In genomic region chr17:81902653-81903414, GRCh38 we compare ENCODE assay signal across 11 cellular contexts. TPM values are rescaled to one million over a fixed set of nuclear protein-coding genes. Genes with fewer than 3 reads are reported as not detected.
DNase-seq lines count a peak whose midpoint lies in the region; ATAC-seq, FAIRE-seq and TF ChIP-seq lines count a peak whose summit lies in the region.
"Had no signal": no experiment of that assay in that cellular context is flagged by ENCODE, and none has a peak within 500 bp of the region (broad histone marks: within the 10 kb centered on the region; RNA-seq: fewer than 3 reads in every experiment).

No MANE protein-coding gene starts in this region.

- H4K91ac ChIP-seq in H1 (replicated peaks; ENCODE audit: insufficient read length, low read length) = peak overlapping the region; percentile 17

- H3K36me3 Mint-ChIP-seq in activated naive CD8-positive, alpha-beta T cell treated with anti-CD3 and anti-CD28 coated beads, Interleukin-2, amount 10 ng/mL, durations not matched to agents 7 days and 5 days = peaks cover 9% of the 10 kb centered on the region
- peaks cover 11% of the 10 kb centered on the region for H3K36me3 Mint-ChIP-seq in activated naive CD8-positive, alpha-beta T cell treated with anti-CD3 and anti-CD28 coated beads, Interleukin-2, amount 50 U/mL, for 24 hours (ENCODE audit: low read depth)
- H3K36me3 Mint-ChIP-seq in T-helper 2 cell treated with Interferon-gamma antibody and Interleukin-4, amounts not matched to agents 5 μg/mL and 100 μg/mL, for 36 hours (ENCODE audit: low read depth) = peaks cover 22% of the 10 kb centered on the region

- H3K79me2 ChIP-seq in H1 (ENCODE audit: control insufficient read depth in 1 of 2, insufficient read depth in 2 of 2, low read length in 2 of 2) (no peaks in the 10 kb centered on the region), mesendoderm (ENCODE audit: control insufficient read depth, insufficient read depth, low read length) (no peaks in the 10 kb centered on the region)

- peaks cover 6% of the 10 kb centered on the region; the same call in 1 of the 2 replicates for H3K23me2 ChIP-seq in H1 (ENCODE audit: low read depth, low read length)

- H3K27ac Mint-ChIP-seq in activated naive CD8-positive, alpha-beta T cell treated with anti-CD3 and anti-CD28 coated beads, Interleukin-2, amount 10 ng/mL, durations not matched to agents 7 days and 5 days = no peak overlapping the region
- no peak overlapping the region for H3K27ac Mint-ChIP-seq in activated naive CD8-positive, alpha-beta T cell treated with anti-CD3 and anti-CD28 coated beads, Interleukin-2, amount 50 U/mL, for 24 hours
- H3K27ac Mint-ChIP-seq in T-helper 2 cell treated with Interferon-gamma antibody and Interleukin-4, amounts not matched to agents 5 μg/mL and 100 μg/mL, for 36 hours = no peak overlapping the region

- H4K20me1 ChIP-seq in H1 (replicated peaks in 1 of 2; ENCODE audit: control insufficient read depth in 1 of 2, insufficient read depth in 2 of 2, low read length in 2 of 2) = peaks cover 5 to 13% of the 10 kb centered on the region in 2 experiments

- H4K8ac ChIP-seq in H1 (ENCODE audit: extremely low read depth, insufficient read depth, low read length) (peak overlapping the region; percentile 64), mesendoderm (ENCODE audit: low read depth, low read length) (no peak overlapping the region)

- H3K36me3 ChIP-seq in H1 (ENCODE audit: control insufficient read depth in 2 of 4, insufficient read depth in 4 of 4, low read length in 3 of 4) = peaks cover 2 to 11% (median 7%) of the 10 kb centered on the region in 4 experiments; a peak in 6 of 8 replicates
- peaks cover 6% of the 10 kb centered on the region for H3K36me3 ChIP-seq in mesendoderm (ENCODE audit: control insufficient read depth, insufficient read depth, low read length)
- H3K36me3 ChIP-seq in vagina = peaks cover 0 to 35% of the 10 kb centered on the region in 2 donors

- peaks cover 2% of the 10 kb centered on the region for H3K4me1 Mint-ChIP-seq in activated naive CD8-positive, alpha-beta T cell treated with anti-CD3 and anti-CD28 coated beads, Interleukin-2, amount 10 ng/mL, durations not matched to agents 7 days and 5 days
- peaks cover 6% of the 10 kb centered on the region for H3K4me1 Mint-ChIP-seq in activated naive CD8-positive, alpha-beta T cell treated with anti-CD3 and anti-CD28 coated beads, Interleukin-2, amount 50 U/mL, for 24 hours
- peaks cover 2% of the 10 kb centered on the region for H3K4me1 Mint-ChIP-seq in T-helper 2 cell treated with Interferon-gamma antibody and Interleukin-4, amounts not matched to agents 5 μg/mL and 100 μg/mL, for 36 hours (ENCODE audit: low read depth)

- H2BK15ac ChIP-seq in H1 (ENCODE audit: low read length) (no peak overlapping the region), mesendoderm (replicated peaks; ENCODE audit: low read depth) (no peak overlapping the region)

- H3K4me1 ChIP-seq in H1 (replicated peaks in 1 of 4; ENCODE audit: control insufficient read depth in 3 of 4, insufficient read depth in 4 of 4, low read length in 3 of 4) = peaks cover 0 to 8% (median 2%) of the 10 kb centered on the region in 4 experiments; a peak in 3 of 7 replicates
- H3K4me1 ChIP-seq in mesendoderm (ENCODE audit: control insufficient read depth, low read depth, low read length) = no peaks in the 10 kb centered on the region
- H3K4me1 ChIP-seq in vagina = peaks cover 15% of the 10 kb centered on the region

- no peak overlapping the region for H2AFZ ChIP-seq in H1 (ENCODE audit: low read length)

- no peak overlapping the region for H2BK20ac ChIP-seq in H1 (ENCODE audit: low read length)

- H3K4me3 ChIP-seq in H1 (ENCODE audit: extremely low read depth in 1 of 4, insufficient read depth in 2 of 4, low read depth in 3 of 4, low read length in 4 of 4) (peak overlapping the region; percentile 19 to 61 (median 44)), mesendoderm (ENCODE audit: low read length) (no peak overlapping the region), vagina (peak overlapping the region; percentile 33 to 51)

- no peak for DNase-seq in activated naive CD8-positive, alpha-beta T cell treated with anti-CD3 and anti-CD28 coated beads, Interleukin-2, amount 10 ng/mL, durations not matched to agents 7 days and 5 days
- DNase-seq in activated naive CD8-positive, alpha-beta T cell treated with anti-CD3 and anti-CD28 coated beads, Interleukin-2, amount 50 U/mL, for 24 hours = no peak
- DNase-seq in H1 (ENCODE audit: low read depth in 1 of 2, low spot score in 2 of 2) (no peak), mesendoderm (no peak), vagina (ENCODE audit: extremely low spot score in 2 of 2) (no peak), NCI-H510A (lab: John Stamatoyannopoulos, UW) (no peak), NCI-H526 treated with DMSO at 0.1 percent for 48 hours (lab: John Stamatoyannopoulos, UW) (no peak)
- DNase-seq in T-helper 2 cell treated with Interferon-gamma antibody and Interleukin-4, amounts not matched to agents 5 μg/mL and 100 μg/mL, for 36 hours (ENCODE audit: low spot score) = no peak
- DNase-seq: activated CD4-positive, alpha-beta T cell treated with anti-CD3 and anti-CD28 coated beads for 1 hour; foreskin melanocyte had no signal

- no peak overlapping the region for H3K14ac ChIP-seq in H1 (ENCODE audit: insufficient read length)

- H3K4me2 ChIP-seq in H1 (ENCODE audit: insufficient read depth in 1 of 2, low read depth in 2 of 2, low read length in 2 of 2) (peak overlapping the region; percentile 63 to 86), mesendoderm (ENCODE audit: low read length) (no peak overlapping the region)

- H3K27me3 Mint-ChIP-seq in activated naive CD8-positive, alpha-beta T cell treated with anti-CD3 and anti-CD28 coated beads, Interleukin-2, amount 10 ng/mL, durations not matched to agents 7 days and 5 days = peaks cover 11% of the 10 kb centered on the region
- peaks cover 7% of the 10 kb centered on the region for H3K27me3 Mint-ChIP-seq in activated naive CD8-positive, alpha-beta T cell treated with anti-CD3 and anti-CD28 coated beads, Interleukin-2, amount 50 U/mL, for 24 hours
- peaks cover 6% of the 10 kb centered on the region for H3K27me3 Mint-ChIP-seq in T-helper 2 cell treated with Interferon-gamma antibody and Interleukin-4, amounts not matched to agents 5 μg/mL and 100 μg/mL, for 36 hours (ENCODE audit: low read depth)

- peak overlapping the region; percentile 78 for H3K4ac ChIP-seq in H1 (replicated peaks; ENCODE audit: insufficient read length, low read depth, low read length)
- H3K4ac ChIP-seq in mesendoderm (ENCODE audit: low read depth, low read length) = no peak overlapping the region

- no peak for TF ChIP-seq RAD21 in H1 (IDR thresholded peaks at IDR 0.05 in 1 of 2, conservative IDR thresholded peaks at IDR 0.05 in 1 of 2; ENCODE audit: low read depth in 2 of 2, low read length in 2 of 2)

- no peak overlapping the region for H2BK5ac ChIP-seq in H1 (ENCODE audit: low read depth, low read length)
- no peak overlapping the region for H2BK5ac ChIP-seq in mesendoderm (ENCODE audit: low read length)

- no peak overlapping the region for H3K4me3 Mint-ChIP-seq in activated naive CD8-positive, alpha-beta T cell treated with anti-CD3 and anti-CD28 coated beads, Interleukin-2, amount 10 ng/mL, durations not matched to agents 7 days and 5 days
- no peak overlapping the region for H3K4me3 Mint-ChIP-seq in activated naive CD8-positive, alpha-beta T cell treated with anti-CD3 and anti-CD28 coated beads, Interleukin-2, amount 50 U/mL, for 24 hours
- H3K4me3 Mint-ChIP-seq in T-helper 2 cell treated with Interferon-gamma antibody and Interleukin-4, amounts not matched to agents 5 μg/mL and 100 μg/mL, for 36 hours = no peak overlapping the region

- intact Hi-C loops in vagina (cut with DNase I) = no loop called here

- no peak for FAIRE-seq in H1 (lab: Jason Lieb, UNC)

- H3K23ac ChIP-seq in H1 (ENCODE audit: insufficient read length) (no peak overlapping the region), mesendoderm (ENCODE audit: low read length) (no peak overlapping the region)

- 38% methylated on average over 30 of the region's 47 CpGs; no CpG with 5 or more reads in 1 of the 2 experiments for WGBS in H1 (ENCODE audit: extremely low coverage in 1 of 2, insufficient coverage in 1 of 2, insufficient read length in 1 of 2, insufficient replicate concordance in 2 of 2, low coverage in 1 of 2, low lambda C conversion rate in 2 of 2, missing lambda C conversion rate in 1 of 2), 2 experiments
- WGBS in mesendoderm (ENCODE audit: extremely low coverage, insufficient coverage, low lambda C conversion rate) = no CpG with 5 or more reads among the region's 47 CpGs

- H3K27ac ChIP-seq in H1 (ENCODE audit: low read depth, low read length) (no peak overlapping the region), mesendoderm (ENCODE audit: low read depth, low read length) (no peak overlapping the region), vagina (no peak overlapping the region)

- no peak overlapping the region; the same call in 1 of the 2 replicates for H3K18ac ChIP-seq in H1 (ENCODE audit: extremely low read depth, low read length)
- no peak overlapping the region for H3K18ac ChIP-seq in mesendoderm (ENCODE audit: low read length)

- H2AK5ac ChIP-seq in H1 (ENCODE audit: low read depth, low read length) (no peak overlapping the region), mesendoderm (ENCODE audit: low read length) (no peak overlapping the region)

- no peak overlapping the region for H2BK120ac ChIP-seq in H1 (replicated peaks; ENCODE audit: low read depth, low read length)
- H2BK120ac ChIP-seq in mesendoderm (ENCODE audit: low read depth, low read length) = no peak overlapping the region

- TF ChIP-seq CTCF in H1 (IDR thresholded peaks at IDR 0.05; ENCODE audit: control extremely low read depth in 1 of 3, insufficient read depth in 1 of 3, low read depth in 1 of 3, low read length in 3 of 3) (no peak), vagina (IDR thresholded peaks at IDR 0.05) (no peak)

- H3K27me3 ChIP-seq in H1 (replicated peaks in 1 of 4; ENCODE audit: control insufficient read depth in 3 of 4, extremely low read depth in 1 of 4, insufficient read depth in 3 of 4, low read length in 3 of 4) (peaks cover 0 to 22% (median 14%) of the 10 kb centered on the region in 4 experiments; a peak in 5 of 7 replicates), mesendoderm (ENCODE audit: insufficient read depth, low read length, poor library complexity) (no peaks in the 10 kb centered on the region), vagina (no peaks in the 10 kb centered on the region)
- H3K27me3 ChIP-seq: BE2C had no signal

- TF ChIP-seq EP300 in H1 (IDR thresholded peaks at IDR 0.05; ENCODE audit: borderline replicate concordance in 1 of 2, low read depth in 2 of 2, low read length in 2 of 2) = no peak

- H3K79me1 ChIP-seq in H1 (ENCODE audit: low read depth, low read length) = no peaks in the 10 kb centered on the region; the same call in 1 of the 2 replicates
- no peaks in the 10 kb centered on the region for H3K79me1 ChIP-seq in mesendoderm (ENCODE audit: low read length)

- H3K9me3 ChIP-seq in H1 (ENCODE audit: insufficient read depth in 2 of 2, low read depth in 1 of 2, low read length in 1 of 2) (no peaks in the 10 kb centered on the region), vagina (no peaks in the 10 kb centered on the region)
- H3K9me3 ChIP-seq: BE2C had no signal

- H4K5ac ChIP-seq in H1 (ENCODE audit: insufficient read length, low read depth, low read length) (peak overlapping the region; percentile 2), mesendoderm (ENCODE audit: low read length) (no peak overlapping the region)

- TF ChIP-seq POLR2A in H1 (IDR thresholded peaks at IDR 0.05; ENCODE audit: control extremely low read depth in 1 of 2, low read depth in 2 of 2, low read length in 2 of 2) (no peak), vagina (IDR thresholded peaks at IDR 0.05) (no peak)

- no peaks in the 10 kb centered on the region for H3K9me3 Mint-ChIP-seq in activated naive CD8-positive, alpha-beta T cell treated with anti-CD3 and anti-CD28 coated beads, Interleukin-2, amount 10 ng/mL, durations not matched to agents 7 days and 5 days
- no peaks in the 10 kb centered on the region for H3K9me3 Mint-ChIP-seq in activated naive CD8-positive, alpha-beta T cell treated with anti-CD3 and anti-CD28 coated beads, Interleukin-2, amount 50 U/mL, for 24 hours
- no peaks in the 10 kb centered on the region for H3K9me3 Mint-ChIP-seq in T-helper 2 cell treated with Interferon-gamma antibody and Interleukin-4, amounts not matched to agents 5 μg/mL and 100 μg/mL, for 36 hours

- no peak overlapping the region for H2BK12ac ChIP-seq in H1 (ENCODE audit: low read depth, low read length)

- ATAC-seq in activated naive CD8-positive, alpha-beta T cell treated with anti-CD3 and anti-CD28 coated beads, Interleukin-2, amount 10 ng/mL, durations not matched to agents 7 days and 5 days (ENCODE audit: low read depth) = peak; percentile 56
- ATAC-seq in activated naive CD8-positive, alpha-beta T cell treated with anti-CD3 and anti-CD28 coated beads, Interleukin-2, amount 50 U/mL, for 24 hours = no peak

- POLR2A ChIA-PET in activated naive CD8-positive, alpha-beta T cell treated with anti-CD3 and anti-CD28 coated beads, Interleukin-2, amount 10 ng/mL, durations not matched to agents 7 days and 5 days (lab: Charles Lee) = interaction anchor here (2.3 kb wide), 1 partner anchor 11 kb away, joined by 7 read pairs; the partner anchor contains the start of genes ALYREF and ANAPC11
- POLR2A ChIA-PET in H1 (lab: Charles Lee; ENCODE audit: partially characterized antibody) = interaction anchor here (0.8 to 4.0 kb wide), 11 partner anchors 9 to 34 kb away, joined by 3 to 29 read pairs (median 5); partner anchors contain the start of genes ALYREF, ANAPC11, MAFG and PCYT2

- no peak overlapping the region for H3K56ac ChIP-seq in H1 (replicated peaks; ENCODE audit: insufficient read length, low read depth, low read length)
- H3K56ac ChIP-seq in mesendoderm (ENCODE audit: low read length) = peak overlapping the region; percentile 78

- CTCF ChIA-PET in H1 (lab: Charles Lee; ENCODE audit: partially characterized antibody) = interaction anchor here (2.7 kb wide), 1 partner anchor 33 kb away, joined by 10 read pairs; no protein-coding TSS in a partner anchor

- H3K9ac ChIP-seq in H1 (replicated peaks in 1 of 4; ENCODE audit: extremely low read depth in 1 of 4, low read depth in 3 of 4, low read length in 3 of 4) = no peak overlapping the region
- H3K9ac ChIP-seq in mesendoderm (ENCODE audit: low read length) = peak overlapping the region; percentile 61

RNA-seq across cellular contexts. Expression of gene NPB, which starts 0.8 kb away (rescaled TPM):
- 1 to 10 TPM in 1 of 2 experiments, under 1 TPM in 1; 0.47 to 1.0 TPM for total RNA-seq in activated naive CD8-positive, alpha-beta T cell treated with anti-CD3 and anti-CD28 coated beads, Interleukin-2, amount 10 ng/mL, durations not matched to agents 7 days and 5 days
- 0.80 and 1.5 TPM in 2 replicates for total RNA-seq in H1 (2021; fragmentation: NEBNext Ultra II Directional; extraction: Animal tissue kit (Norgen Biotek cat#: 25700))
- polyA plus RNA-seq in H1 (2011; rRNA removed) = 2.5 and 3.9 TPM in 2 replicates
- 1.6 TPM for polyA plus RNA-seq in H1 (2011; cell fraction: cytosol; rRNA removed)
- 1.5 TPM for polyA plus RNA-seq in H1 (2011; cell fraction: nucleus; rRNA removed)
- polyA plus RNA-seq in H1 (2012, experiment 1 of 2) = 0.48 to 0.69 TPM (median 0.53 TPM) in 3 of 4 replicates, not detected in the other
- 0.91 TPM for polyA plus RNA-seq in H1 (2012, experiment 2 of 2)
- polyA plus RNA-seq in H1 (2013, experiment 1 of 2) = 1.6 TPM
- polyA plus RNA-seq in H1 (2013, experiment 2 of 2) = 1.3 TPM
- polyA minus RNA-seq in H1 (2011; rRNA and poly(A)+ RNA removed) = 0.80 and 1.0 TPM in 2 replicates
- not detected for polyA minus RNA-seq in H1 (2011; cell fraction: cytosol; rRNA and poly(A)+ RNA removed)
- 3.9 TPM for polyA minus RNA-seq in H1 (2011; cell fraction: nucleus; rRNA and poly(A)+ RNA removed)
- 1.1 TPM for polyA plus RNA-seq in mesendoderm (2013, experiment 1 of 2)
- polyA plus RNA-seq in mesendoderm (2013, experiment 2 of 2) = 0.55 TPM
- 4.7 TPM for total RNA-seq in vagina

RNA-seq across cellular contexts. Expression of gene PCYT2, which starts 8.4 kb away (rescaled TPM):
- total RNA-seq in activated naive CD8-positive, alpha-beta T cell treated with anti-CD3 and anti-CD28 coated beads, Interleukin-2, amount 10 ng/mL, durations not matched to agents 7 days and 5 days = 10 to 100 TPM; 39.3 to 44.5 TPM
- total RNA-seq in H1 (2021; fragmentation: NEBNext Ultra II Directional; extraction: Animal tissue kit (Norgen Biotek cat#: 25700)) = 29.9 and 31.0 TPM in 2 replicates
- polyA plus RNA-seq in H1 (2011; rRNA removed) = 31.3 and 37.7 TPM in 2 replicates
- 42.9 TPM for polyA plus RNA-seq in H1 (2011; cell fraction: cytosol; rRNA removed)
- 82.5 TPM for polyA plus RNA-seq in H1 (2011; cell fraction: nucleus; rRNA removed)
- 19.0 to 35.2 TPM (median 29.2 TPM) in 4 replicates for polyA plus RNA-seq in H1 (2012, experiment 1 of 2)
- polyA plus RNA-seq in H1 (2012, experiment 2 of 2) = 29.9 TPM
- 20.7 TPM for polyA plus RNA-seq in H1 (2013, experiment 1 of 2)
- polyA plus RNA-seq in H1 (2013, experiment 2 of 2) = 19.4 TPM
- polyA minus RNA-seq in H1 (2011; rRNA and poly(A)+ RNA removed) = 22.7 and 29.5 TPM in 2 replicates
- 17.1 TPM for polyA minus RNA-seq in H1 (2011; cell fraction: cytosol; rRNA and poly(A)+ RNA removed)
- polyA minus RNA-seq in H1 (2011; cell fraction: nucleus; rRNA and poly(A)+ RNA removed) = 46.4 TPM
- polyA plus RNA-seq in mesendoderm (2013, experiment 1 of 2) = 17.0 TPM
- polyA plus RNA-seq in mesendoderm (2013, experiment 2 of 2) = 17.9 TPM
- 28.0 TPM for total RNA-seq in vagina

RNA-seq across cellular contexts. Expression of gene ANAPC11, which starts 11.3 kb away (rescaled TPM):
- total RNA-seq in activated naive CD8-positive, alpha-beta T cell treated with anti-CD3 and anti-CD28 coated beads, Interleukin-2, amount 10 ng/mL, durations not matched to agents 7 days and 5 days = 100 to 1,000 TPM; 102 to 106 TPM
- 176 and 182 TPM in 2 replicates for total RNA-seq in H1 (2021; fragmentation: NEBNext Ultra II Directional; extraction: Animal tissue kit (Norgen Biotek cat#: 25700))
- 963 and 1,221 TPM in 2 replicates for polyA plus RNA-seq in H1 (2011; rRNA removed)
- 794 TPM for polyA plus RNA-seq in H1 (2011; cell fraction: cytosol; rRNA removed)
- 457 TPM for polyA plus RNA-seq in H1 (2011; cell fraction: nucleus; rRNA removed)
- 143 to 393 TPM (median 335 TPM) in 4 replicates for polyA plus RNA-seq in H1 (2012, experiment 1 of 2)
- 515 TPM for polyA plus RNA-seq in H1 (2012, experiment 2 of 2)
- polyA plus RNA-seq in H1 (2013, experiment 1 of 2) = 424 TPM
- polyA plus RNA-seq in H1 (2013, experiment 2 of 2) = 403 TPM
- polyA minus RNA-seq in H1 (2011; rRNA and poly(A)+ RNA removed) = 69.6 and 71.5 TPM in 2 replicates
- polyA minus RNA-seq in H1 (2011; cell fraction: cytosol; rRNA and poly(A)+ RNA removed) = 84.5 TPM
- polyA minus RNA-seq in H1 (2011; cell fraction: nucleus; rRNA and poly(A)+ RNA removed) = 82.7 TPM
- 258 TPM for polyA plus RNA-seq in mesendoderm (2013, experiment 1 of 2)
- 256 TPM for polyA plus RNA-seq in mesendoderm (2013, experiment 2 of 2)
- 135 TPM for total RNA-seq in vagina

RNA-seq across cellular contexts. Expression of gene ALYREF, which starts 11.4 kb away (rescaled TPM):
- 100 to 1,000 TPM; 135 to 152 TPM for total RNA-seq in activated naive CD8-positive, alpha-beta T cell treated with anti-CD3 and anti-CD28 coated beads, Interleukin-2, amount 10 ng/mL, durations not matched to agents 7 days and 5 days
- total RNA-seq in H1 (2021; fragmentation: NEBNext Ultra II Directional; extraction: Animal tissue kit (Norgen Biotek cat#: 25700)) = 186 and 191 TPM in 2 replicates
- polyA plus RNA-seq in H1 (2011; rRNA removed) = 83.8 and 118 TPM in 2 replicates
- polyA plus RNA-seq in H1 (2011; cell fraction: cytosol; rRNA removed) = 130 TPM
- 148 TPM for polyA plus RNA-seq in H1 (2011; cell fraction: nucleus; rRNA removed)
- polyA plus RNA-seq in H1 (2012, experiment 1 of 2) = 149 to 176 TPM (median 160 TPM) in 4 replicates
- 125 TPM for polyA plus RNA-seq in H1 (2012, experiment 2 of 2)
- polyA plus RNA-seq in H1 (2013, experiment 1 of 2) = 83.8 TPM
- 84.5 TPM for polyA plus RNA-seq in H1 (2013, experiment 2 of 2)
- polyA minus RNA-seq in H1 (2011; rRNA and poly(A)+ RNA removed) = 107 and 142 TPM in 2 replicates
- polyA minus RNA-seq in H1 (2011; cell fraction: cytosol; rRNA and poly(A)+ RNA removed) = 69.6 TPM
- polyA minus RNA-seq in H1 (2011; cell fraction: nucleus; rRNA and poly(A)+ RNA removed) = 53.1 TPM
- 130 TPM for polyA plus RNA-seq in mesendoderm (2013, experiment 1 of 2)
- 127 TPM for polyA plus RNA-seq in mesendoderm (2013, experiment 2 of 2)
- 78.8 TPM for total RNA-seq in vagina

RNA-seq across cellular contexts. Expression of gene SIRT7, which starts 15.1 kb away (rescaled TPM):
- total RNA-seq in activated naive CD8-positive, alpha-beta T cell treated with anti-CD3 and anti-CD28 coated beads, Interleukin-2, amount 10 ng/mL, durations not matched to agents 7 days and 5 days = 10 to 100 TPM; 64.8 to 65.2 TPM
- 16.6 and 18.7 TPM in 2 replicates for total RNA-seq in H1 (2021; fragmentation: NEBNext Ultra II Directional; extraction: Animal tissue kit (Norgen Biotek cat#: 25700))
- 5.8 and 10.3 TPM in 2 replicates for polyA plus RNA-seq in H1 (2011; rRNA removed)
- 10.4 TPM for polyA plus RNA-seq in H1 (2011; cell fraction: cytosol; rRNA removed)
- 37.2 TPM for polyA plus RNA-seq in H1 (2011; cell fraction: nucleus; rRNA removed)
- 15.5 to 18.5 TPM (median 16.8 TPM) in 4 replicates for polyA plus RNA-seq in H1 (2012, experiment 1 of 2)
- polyA plus RNA-seq in H1 (2012, experiment 2 of 2) = 9.9 TPM
- polyA plus RNA-seq in H1 (2013, experiment 1 of 2) = 10.7 TPM
- polyA plus RNA-seq in H1 (2013, experiment 2 of 2) = 10.0 TPM
- polyA minus RNA-seq in H1 (2011; rRNA and poly(A)+ RNA removed) = 19.9 and 21.5 TPM in 2 replicates
- 10.5 TPM for polyA minus RNA-seq in H1 (2011; cell fraction: cytosol; rRNA and poly(A)+ RNA removed)
- 23.1 TPM for polyA minus RNA-seq in H1 (2011; cell fraction: nucleus; rRNA and poly(A)+ RNA removed)
- polyA plus RNA-seq in mesendoderm (2013, experiment 1 of 2) = 6.8 TPM
- polyA plus RNA-seq in mesendoderm (2013, experiment 2 of 2) = 6.4 TPM
- 47.9 TPM for total RNA-seq in vagina
